ENCODE assay signal across 1 cellular context in the genomic region with DNA sequence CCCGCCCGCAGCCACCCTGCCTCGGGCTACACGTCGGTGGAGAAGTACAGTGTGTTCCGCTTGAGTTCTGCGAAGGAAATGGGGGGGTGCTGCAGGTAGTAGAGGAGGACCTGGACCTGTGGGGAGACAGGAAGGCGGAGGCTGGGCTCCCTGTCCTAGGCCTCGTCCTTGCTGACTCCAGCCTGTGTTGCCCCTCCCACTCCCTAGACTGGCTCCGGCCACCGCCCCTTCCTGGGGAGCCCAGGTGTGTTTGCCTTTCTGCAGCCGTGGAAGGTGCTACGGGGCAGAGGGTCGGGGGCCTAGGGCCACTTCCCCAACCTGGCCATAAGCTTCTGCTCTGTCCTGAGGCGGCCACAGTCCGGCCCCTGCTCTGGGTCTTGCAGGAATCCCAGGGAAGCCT.
TF ChIP-seq lines count a peak whose summit lies in the region.

No MANE protein-coding gene starts in this region.

TF ChIP-seq in GM23338, 12 proteins besides CTCF, POLR2A, EP300 and RAD21 (continued from another document):
- TF ChIP-seq, protein P1, sequence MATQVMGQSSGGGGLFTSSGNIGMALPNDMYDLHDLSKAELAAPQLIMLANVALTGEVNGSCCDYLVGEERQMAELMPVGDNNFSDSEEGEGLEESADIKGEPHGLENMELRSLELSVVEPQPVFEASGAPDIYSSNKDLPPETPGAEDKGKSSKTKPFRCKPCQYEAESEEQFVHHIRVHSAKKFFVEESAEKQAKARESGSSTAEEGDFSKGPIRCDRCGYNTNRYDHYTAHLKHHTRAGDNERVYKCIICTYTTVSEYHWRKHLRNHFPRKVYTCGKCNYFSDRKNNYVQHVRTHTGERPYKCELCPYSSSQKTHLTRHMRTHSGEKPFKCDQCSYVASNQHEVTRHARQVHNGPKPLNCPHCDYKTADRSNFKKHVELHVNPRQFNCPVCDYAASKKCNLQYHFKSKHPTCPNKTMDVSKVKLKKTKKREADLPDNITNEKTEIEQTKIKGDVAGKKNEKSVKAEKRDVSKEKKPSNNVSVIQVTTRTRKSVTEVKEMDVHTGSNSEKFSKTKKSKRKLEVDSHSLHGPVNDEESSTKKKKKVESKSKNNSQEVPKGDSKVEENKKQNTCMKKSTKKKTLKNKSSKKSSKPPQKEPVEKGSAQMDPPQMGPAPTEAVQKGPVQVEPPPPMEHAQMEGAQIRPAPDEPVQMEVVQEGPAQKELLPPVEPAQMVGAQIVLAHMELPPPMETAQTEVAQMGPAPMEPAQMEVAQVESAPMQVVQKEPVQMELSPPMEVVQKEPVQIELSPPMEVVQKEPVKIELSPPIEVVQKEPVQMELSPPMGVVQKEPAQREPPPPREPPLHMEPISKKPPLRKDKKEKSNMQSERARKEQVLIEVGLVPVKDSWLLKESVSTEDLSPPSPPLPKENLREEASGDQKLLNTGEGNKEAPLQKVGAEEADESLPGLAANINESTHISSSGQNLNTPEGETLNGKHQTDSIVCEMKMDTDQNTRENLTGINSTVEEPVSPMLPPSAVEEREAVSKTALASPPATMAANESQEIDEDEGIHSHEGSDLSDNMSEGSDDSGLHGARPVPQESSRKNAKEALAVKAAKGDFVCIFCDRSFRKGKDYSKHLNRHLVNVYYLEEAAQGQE (IDR thresholded peaks at IDR 0.05; ENCODE audit: unreplicated experiment) = no peak
- TF ChIP-seq JUNB (IDR thresholded peaks at IDR 0.05; ENCODE audit: unreplicated experiment) (no peak), CREB1 (CRISPR knock-in tag; IDR thresholded peaks at IDR 0.05; ENCODE audit: low read depth) (no peak), EZH2phosphoT487 (IDR thresholded peaks at IDR 0.05; ENCODE audit: unreplicated experiment) (no peak), POLR2AphosphoS5 (IDR thresholded peaks at IDR 0.05; ENCODE audit: low read depth) (no peak), ZNF114 (CRISPR knock-in tag; IDR thresholded peaks at IDR 0.05) (no peak), ZNF331 (CRISPR knock-in tag; IDR thresholded peaks at IDR 0.05; ENCODE audit: low read depth) (no peak)
- TF ChIP-seq, protein P2, sequence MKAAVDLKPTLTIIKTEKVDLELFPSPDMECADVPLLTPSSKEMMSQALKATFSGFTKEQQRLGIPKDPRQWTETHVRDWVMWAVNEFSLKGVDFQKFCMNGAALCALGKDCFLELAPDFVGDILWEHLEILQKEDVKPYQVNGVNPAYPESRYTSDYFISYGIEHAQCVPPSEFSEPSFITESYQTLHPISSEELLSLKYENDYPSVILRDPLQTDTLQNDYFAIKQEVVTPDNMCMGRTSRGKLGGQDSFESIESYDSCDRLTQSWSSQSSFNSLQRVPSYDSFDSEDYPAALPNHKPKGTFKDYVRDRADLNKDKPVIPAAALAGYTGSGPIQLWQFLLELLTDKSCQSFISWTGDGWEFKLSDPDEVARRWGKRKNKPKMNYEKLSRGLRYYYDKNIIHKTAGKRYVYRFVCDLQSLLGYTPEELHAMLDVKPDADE (IDR thresholded peaks at IDR 0.05) = no peak
- TF ChIP-seq, protein P3, sequence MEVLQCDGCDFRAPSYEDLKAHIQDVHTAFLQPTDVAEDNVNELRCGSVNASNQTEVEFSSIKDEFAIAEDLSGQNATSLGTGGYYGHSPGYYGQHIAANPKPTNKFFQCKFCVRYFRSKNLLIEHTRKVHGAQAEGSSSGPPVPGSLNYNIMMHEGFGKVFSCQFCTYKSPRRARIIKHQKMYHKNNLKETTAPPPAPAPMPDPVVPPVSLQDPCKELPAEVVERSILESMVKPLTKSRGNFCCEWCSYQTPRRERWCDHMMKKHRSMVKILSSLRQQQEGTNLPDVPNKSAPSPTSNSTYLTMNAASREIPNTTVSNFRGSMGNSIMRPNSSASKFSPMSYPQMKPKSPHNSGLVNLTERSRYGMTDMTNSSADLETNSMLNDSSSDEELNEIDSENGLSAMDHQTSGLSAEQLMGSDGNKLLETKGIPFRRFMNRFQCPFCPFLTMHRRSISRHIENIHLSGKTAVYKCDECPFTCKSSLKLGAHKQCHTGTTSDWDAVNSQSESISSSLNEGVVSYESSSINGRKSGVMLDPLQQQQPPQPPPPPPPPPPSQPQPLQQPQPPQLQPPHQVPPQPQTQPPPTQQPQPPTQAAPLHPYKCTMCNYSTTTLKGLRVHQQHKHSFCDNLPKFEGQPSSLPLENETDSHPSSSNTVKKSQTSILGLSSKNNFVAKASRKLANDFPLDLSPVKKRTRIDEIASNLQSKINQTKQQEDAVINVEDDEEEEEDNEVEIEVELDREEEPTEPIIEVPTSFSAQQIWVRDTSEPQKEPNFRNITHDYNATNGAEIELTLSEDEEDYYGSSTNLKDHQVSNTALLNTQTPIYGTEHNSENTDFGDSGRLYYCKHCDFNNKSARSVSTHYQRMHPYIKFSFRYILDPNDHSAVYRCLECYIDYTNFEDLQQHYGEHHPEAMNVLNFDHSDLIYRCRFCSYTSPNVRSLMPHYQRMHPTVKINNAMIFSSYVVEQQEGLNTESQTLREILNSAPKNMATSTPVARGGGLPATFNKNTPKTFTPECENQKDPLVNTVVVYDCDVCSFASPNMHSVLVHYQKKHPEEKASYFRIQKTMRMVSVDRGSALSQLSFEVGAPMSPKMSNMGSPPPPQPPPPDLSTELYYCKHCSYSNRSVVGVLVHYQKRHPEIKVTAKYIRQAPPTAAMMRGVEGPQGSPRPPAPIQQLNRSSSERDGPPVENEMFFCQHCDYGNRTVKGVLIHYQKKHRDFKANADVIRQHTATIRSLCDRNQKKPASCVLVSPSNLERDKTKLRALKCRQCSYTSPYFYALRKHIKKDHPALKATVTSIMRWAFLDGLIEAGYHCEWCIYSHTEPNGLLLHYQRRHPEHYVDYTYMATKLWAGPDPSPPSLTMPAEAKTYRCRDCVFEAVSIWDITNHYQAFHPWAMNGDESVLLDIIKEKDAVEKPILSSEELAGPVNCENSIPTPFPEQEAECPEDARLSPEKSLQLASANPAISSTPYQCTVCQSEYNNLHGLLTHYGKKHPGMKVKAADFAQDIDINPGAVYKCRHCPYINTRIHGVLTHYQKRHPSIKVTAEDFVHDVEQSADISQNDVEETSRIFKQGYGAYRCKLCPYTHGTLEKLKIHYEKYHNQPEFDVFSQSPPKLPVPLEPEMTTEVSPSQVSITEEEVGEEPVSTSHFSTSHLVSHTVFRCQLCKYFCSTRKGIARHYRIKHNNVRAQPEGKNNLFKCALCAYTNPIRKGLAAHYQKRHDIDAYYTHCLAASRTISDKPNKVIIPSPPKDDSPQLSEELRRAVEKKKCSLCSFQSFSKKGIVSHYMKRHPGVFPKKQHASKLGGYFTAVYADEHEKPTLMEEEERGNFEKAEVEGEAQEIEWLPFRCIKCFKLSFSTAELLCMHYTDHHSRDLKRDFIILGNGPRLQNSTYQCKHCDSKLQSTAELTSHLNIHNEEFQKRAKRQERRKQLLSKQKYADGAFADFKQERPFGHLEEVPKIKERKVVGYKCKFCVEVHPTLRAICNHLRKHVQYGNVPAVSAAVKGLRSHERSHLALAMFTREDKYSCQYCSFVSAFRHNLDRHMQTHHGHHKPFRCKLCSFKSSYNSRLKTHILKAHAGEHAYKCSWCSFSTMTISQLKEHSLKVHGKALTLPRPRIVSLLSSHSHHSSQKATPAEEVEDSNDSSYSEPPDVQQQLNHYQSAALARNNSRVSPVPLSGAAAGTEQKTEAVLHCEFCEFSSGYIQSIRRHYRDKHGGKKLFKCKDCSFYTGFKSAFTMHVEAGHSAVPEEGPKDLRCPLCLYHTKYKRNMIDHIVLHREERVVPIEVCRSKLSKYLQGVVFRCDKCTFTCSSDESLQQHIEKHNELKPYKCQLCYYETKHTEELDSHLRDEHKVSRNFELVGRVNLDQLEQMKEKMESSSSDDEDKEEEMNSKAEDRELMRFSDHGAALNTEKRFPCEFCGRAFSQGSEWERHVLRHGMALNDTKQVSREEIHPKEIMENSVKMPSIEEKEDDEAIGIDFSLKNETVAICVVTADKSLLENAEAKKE (CRISPR knock-in tag; IDR thresholded peaks at IDR 0.05) = no peak
